ENCODE assay signal across 18 cellular contexts in the genomic region with DNA sequence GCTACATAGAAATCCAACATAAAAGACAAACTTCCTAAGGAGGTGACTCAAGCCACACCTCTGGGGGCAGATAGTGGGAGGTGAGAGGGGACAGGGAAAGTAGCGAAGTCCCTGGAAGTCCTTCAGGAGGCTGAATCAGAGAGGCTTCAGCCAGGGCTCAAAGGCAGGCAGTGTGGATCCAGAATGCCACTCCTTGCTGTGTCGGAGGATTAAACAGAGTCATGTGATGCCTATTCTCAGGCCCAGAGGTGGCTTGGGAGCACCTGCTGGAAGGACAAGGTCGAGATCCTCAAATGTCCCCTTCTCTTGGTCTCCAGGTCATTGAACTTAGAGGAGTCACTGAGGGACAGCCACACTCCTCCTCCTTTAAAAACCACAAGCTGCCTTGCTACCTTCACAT.
DNase-seq lines count a peak whose midpoint lies in the region; ATAC-seq, FAIRE-seq and TF ChIP-seq lines count a peak whose summit lies in the region.
"Had no signal": no experiment of that assay in that cellular context is flagged by ENCODE, and none has a peak within 500 bp of the region (broad histone marks: within the 10 kb centered on the region; RNA-seq: fewer than 3 reads in every experiment).

No MANE protein-coding gene starts in this region.

- no peaks in the 10 kb centered on the region for H3F3A ChIP-seq in PC-3 (ENCODE audit: low read length, unreplicated experiment)
- H3F3A ChIP-seq in GM23248 (ENCODE audit: insufficient read depth), result no peaks in the 10 kb centered on the region

- no peak for TF ChIP-seq POLR2A in HCT116 (IDR thresholded peaks at IDR 0.05; ENCODE audit: borderline replicate concordance, extremely low read depth, insufficient read depth, insufficient read length)

- no peak for TF ChIP-seq RAD21 in HCT116 (IDR thresholded peaks at IDR 0.05; ENCODE audit: low read depth)

- no peak for FAIRE-seq in small intestine (lab: Jason Lieb, UNC)

- in situ Hi-C loops in GM23248 (cut with MboI), result loop anchor here (25.0 kb wide), 1 partner anchor 375 kb away; no protein-coding TSS in a partner anchor
- in situ Hi-C loops in ACHN (cut with HindIII; ENCODE audit: low pct_ligation_motif_present, low pct_unique_long_range_greater_than_20kb, low sequenced_read_pairs), result no loop called here

- intact Hi-C loops in HCT116 (cut with micrococcal nuclease), result no loop called here
- intact Hi-C loops in PC-3 (cut with micrococcal nuclease), result no loop called here
- intact Hi-C loops in head of caudate nucleus (cut with DNase I), result no loop called here

- no peak overlapping the region for H3K4me2 ChIP-seq in HCT116 (ENCODE audit: low read length)
- H3K4me2 ChIP-seq in PC-3 (ENCODE audit: low read length), result no peak overlapping the region
- no peak overlapping the region for H3K4me2 ChIP-seq in GM23248 (ENCODE audit: unreplicated experiment)

- TF ChIP-seq CTCF in HCT116 (IDR thresholded peaks at IDR 0.05 in 2 of 3, conservative IDR thresholded peaks at IDR 0.05 in 1 of 3; ENCODE audit: borderline replicate concordance in 1 of 3, insufficient read depth in 1 of 3, low read depth in 2 of 3, low read length in 2 of 3) (no peak), PC-3 (conservative IDR thresholded peaks at IDR 0.05; ENCODE audit: low read depth, low read length) (no peak)

- H3K27ac ChIP-seq in HCT116 (ENCODE audit: low read depth, low read length) (no peak overlapping the region), PC-3 (ENCODE audit: low read length) (no peak overlapping the region), cingulate gyrus (ENCODE audit: low read depth, low read length) (peak overlapping the region; percentile 78), small intestine (ENCODE audit: low read depth in 1 of 2, low read length in 1 of 2) (no peak overlapping the region), GM23248 (no peak overlapping the region)
- H3K27ac ChIP-seq: KMS-11 had no signal

- H2AFZ ChIP-seq in HCT116 (ENCODE audit: low read depth, low read length, poor library complexity, severe bottlenecking) (no peak overlapping the region), PC-3 (ENCODE audit: low read length) (no peak overlapping the region), GM23248 (no peak overlapping the region)

- BruUV-seq in HCT116 (replicated peaks; lab: Mats Ljungman, UMichigan), result no TSS peak
- no TSS peak for BruUV-seq in PC-3 (replicated peaks; lab: Mats Ljungman, UMichigan)

- no peaks in the 10 kb centered on the region for H3K27me3 ChIP-seq in HCT116 (ENCODE audit: insufficient read depth, low read length)
- no peaks in the 10 kb centered on the region for H3K27me3 ChIP-seq in PC-3 (ENCODE audit: low read length)
- no peaks in the 10 kb centered on the region for H3K27me3 ChIP-seq in small intestine (ENCODE audit: control insufficient read depth in 2 of 2, insufficient read depth in 2 of 2, low read length in 2 of 2)
- no peaks in the 10 kb centered on the region for H3K27me3 ChIP-seq in GM23248 (replicated peaks; ENCODE audit: insufficient read depth)
- H3K27me3 ChIP-seq: MG63, Peyer's patch had no signal

- no peaks in the 10 kb centered on the region for H3K36me3 ChIP-seq in HCT116 (ENCODE audit: control insufficient read depth in 1 of 2, insufficient read depth in 2 of 2, low read length in 2 of 2)
- no peaks in the 10 kb centered on the region for H3K36me3 ChIP-seq in PC-3 (ENCODE audit: low read depth, low read length)
- H3K36me3 ChIP-seq in small intestine (ENCODE audit: control insufficient read depth in 2 of 2, insufficient read depth in 2 of 2, low read length in 2 of 2), result no peaks in the 10 kb centered on the region
- no peaks in the 10 kb centered on the region for H3K36me3 ChIP-seq in GM23248 (ENCODE audit: low read depth)
- H3K36me3 ChIP-seq: MG63, Peyer's patch had no signal

- no peak overlapping the region for H3K9ac ChIP-seq in HCT116 (ENCODE audit: low read length)
- H3K9ac ChIP-seq in PC-3 (ENCODE audit: low read length), result no peak overlapping the region
- H3K9ac ChIP-seq in GM23248, result no peak overlapping the region
- H3K9ac ChIP-seq: KMS-11 had no signal

- WGBS in small intestine, 3 donors, result 7 to 51% (median 25%) methylated on average over 3 of the region's 3 CpGs
- WGBS in GM23248 (ENCODE audit: low coverage in 1 of 2, low lambda C conversion rate in 2 of 2, missing lambda C conversion rate in 2 of 2), 2 experiments, result 69 to 77% methylated on average over 3 of the region's 3 CpGs

- ATAC-seq in HCT116, result 0 out of 2 replicates have a peak, but pooled peaks have one; percentile 35
- peak; percentile 17; the same call in 1 of the 2 replicates for ATAC-seq in PC-3

- peaks cover 68% of the 10 kb centered on the region for H3K79me2 ChIP-seq in HCT116 (ENCODE audit: insufficient read depth, low read length)
- H3K79me2 ChIP-seq in PC-3 (ENCODE audit: low read length), result peaks cover 97% of the 10 kb centered on the region
- peaks cover 75% of the 10 kb centered on the region for H3K79me2 ChIP-seq in GM23248 (ENCODE audit: insufficient read depth)

- POLR2A ChIA-PET in HCT116 (lab: Charles Lee), result interaction anchor here (0.5 kb wide), 1 partner anchor 1047 kb away, joined by 3 read pairs; no protein-coding TSS in a partner anchor
- POLR2A ChIA-PET in PC-3 (lab: Charles Lee; ENCODE audit: unreplicated experiment), result no interaction called here

- H3K9me2 ChIP-seq in HCT116 (ENCODE audit: insufficient read depth), result no peaks in the 10 kb centered on the region
- no peaks in the 10 kb centered on the region for H3K9me2 ChIP-seq in PC-3 (replicated peaks; ENCODE audit: low read length)
- H3K9me2 ChIP-seq in GM23248 (ENCODE audit: insufficient read depth), result no peaks in the 10 kb centered on the region

- H3K4me3 ChIP-seq in HCT116 (replicated peaks in 1 of 2; ENCODE audit: low read depth in 1 of 2, low read length in 2 of 2), result no peak overlapping the region
- H3K4me3 ChIP-seq in PC-3 (ENCODE audit: low read length), result no peak overlapping the region
- no peak overlapping the region for H3K4me3 ChIP-seq in small intestine (ENCODE audit: low read depth in 1 of 2, low read length in 2 of 2)
- no peak overlapping the region for H3K4me3 ChIP-seq in GM23248
- H3K4me3 ChIP-seq: MG63, Peyer's patch had no signal

- H3K4me1 ChIP-seq in HCT116 (ENCODE audit: control insufficient read depth in 1 of 2, insufficient read depth in 2 of 2, low read length in 2 of 2), result peaks cover 14 to 33% of the 10 kb centered on the region in 2 experiments
- H3K4me1 ChIP-seq in PC-3 (ENCODE audit: insufficient read depth, low read length), result peaks cover 25% of the 10 kb centered on the region
- H3K4me1 ChIP-seq in small intestine (ENCODE audit: control insufficient read depth in 2 of 2, insufficient read depth in 1 of 2, low read depth in 1 of 2, low read length in 1 of 2), result peaks cover 0 to 2% of the 10 kb centered on the region in 2 donors
- H3K4me1 ChIP-seq in GM23248 (ENCODE audit: insufficient read depth), result peaks cover 12% of the 10 kb centered on the region
- H3K4me1 ChIP-seq: Peyer's patch had no signal

- H4K20me1 ChIP-seq in HCT116 (ENCODE audit: insufficient read depth), result 0 out of 2 replicates have a peak, but pooled peaks cover 8% of the 10 kb centered on the region
- H4K20me1 ChIP-seq in PC-3 (ENCODE audit: low read length), result peaks cover 9% of the 10 kb centered on the region; the same call in 1 of the 2 replicates
- no peaks in the 10 kb centered on the region for H4K20me1 ChIP-seq in GM23248 (ENCODE audit: insufficient read depth)

- CTCF ChIA-PET in HCT116 (lab: Charles Lee) (interaction anchor here (1.0 kb wide), 1 partner anchor 392 kb away, joined by 3 read pairs; no protein-coding TSS in a partner anchor), PC-3 (lab: Charles Lee) (no interaction called here)

- RAD21 ChIA-PET in HCT116 (lab: Charles Lee; ENCODE audit: low non-redundant PET in 1 of 2, low total read pairs in 2 of 2, uncharacterized antibody in 2 of 2, unreplicated experiment in 2 of 2), result no interaction called here

- H3K9me3 ChIP-seq in HCT116 (ENCODE audit: control insufficient read depth in 1 of 2, insufficient read depth in 1 of 2, low read depth in 1 of 2, low read length in 2 of 2) (no peaks in the 10 kb centered on the region), PC-3 (ENCODE audit: low read length) (no peaks in the 10 kb centered on the region), small intestine (ENCODE audit: control insufficient read depth, low read depth) (no peaks in the 10 kb centered on the region), GM23248 (ENCODE audit: low read depth) (no peaks in the 10 kb centered on the region)
- H3K9me3 ChIP-seq: MG63, Peyer's patch had no signal

- DNase-seq in HCT116 (ENCODE audit: low read depth, low spot score) (no peak), PC-3 (no peak), small intestine (peak; percentile 69), GM23248 (no peak), ACHN (no peak), head of caudate nucleus (no peak)
- DNase-seq in effector CD8-positive, alpha-beta T cell (lab: John Stamatoyannopoulos, UW), result no peak
- DNase-seq: DMS 273 treated with DMSO at 0.1 percent for 48 hours, EL, H7, MG63, NCI-H1105, NCI-H187, NCI-H446, SHP77 had no signal

TF ChIP-seq in HCT116, 20 proteins besides CTCF, POLR2A, EP300 and RAD21 (continues in another document):
- TF ChIP-seq SP1 (IDR thresholded peaks at IDR 0.05; ENCODE audit: low read depth) (no peak), POLR2AphosphoS5 (IDR thresholded peaks at IDR 0.05; ENCODE audit: low read depth, low read length) (no peak), CEBPB (IDR thresholded peaks at IDR 0.05; ENCODE audit: low read depth) (no peak), FOSL1 (IDR thresholded peaks at IDR 0.05; ENCODE audit: low read depth) (no peak)
- TF ChIP-seq, protein P1, sequence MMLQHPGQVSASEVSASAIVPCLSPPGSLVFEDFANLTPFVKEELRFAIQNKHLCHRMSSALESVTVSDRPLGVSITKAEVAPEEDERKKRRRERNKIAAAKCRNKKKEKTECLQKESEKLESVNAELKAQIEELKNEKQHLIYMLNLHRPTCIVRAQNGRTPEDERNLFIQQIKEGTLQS (IDR thresholded peaks at IDR 0.05), result no peak
